Comparison of ENCODE assay signal across 1 cellular context in the genomic region with DNA sequence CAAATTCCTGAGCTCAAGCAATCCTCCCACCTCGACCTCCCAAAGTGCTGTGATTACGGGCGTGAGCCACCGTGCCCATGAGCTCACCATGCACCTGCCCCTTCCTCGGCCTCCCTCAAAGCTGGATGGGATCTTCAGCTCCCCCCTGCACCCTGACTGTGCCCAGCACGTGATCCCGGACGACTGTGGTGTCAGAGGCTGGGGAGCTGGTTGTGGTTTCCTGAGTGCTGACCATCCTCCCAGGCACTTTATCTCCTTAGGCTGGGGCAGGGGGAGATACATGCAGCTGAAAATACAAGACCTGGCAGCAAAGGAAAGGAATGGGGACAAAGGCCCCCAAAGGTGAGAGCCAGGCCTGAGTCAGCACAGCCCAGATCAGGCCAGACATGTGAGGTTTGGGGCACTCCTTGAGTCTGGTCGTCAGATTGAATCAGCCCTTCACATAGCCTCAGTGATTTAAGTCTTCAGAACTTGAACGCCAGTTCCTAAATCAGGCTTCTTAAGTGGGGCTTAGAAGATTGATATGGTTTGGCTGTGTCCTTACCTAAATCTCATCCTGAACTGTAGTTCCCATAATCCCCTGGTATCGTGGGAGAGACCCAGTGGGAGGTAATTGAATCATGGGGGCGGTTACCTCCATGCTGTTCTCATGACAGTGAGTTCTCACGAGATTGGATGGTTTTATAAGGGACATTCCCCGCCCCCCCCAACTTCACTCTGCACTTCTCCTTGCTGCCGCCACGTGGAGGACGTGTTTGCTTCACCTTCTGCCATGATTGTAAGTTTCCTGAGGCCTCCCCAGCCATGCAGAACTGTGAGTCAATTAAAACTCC.
A peak's percentile ranks its signal among the peaks of the same experiment; 100 is the strongest.
TF ChIP-seq lines count a peak whose summit lies in the region.

No MANE protein-coding gene starts in this region.

TF ChIP-seq in K562, 482 proteins besides CTCF, POLR2A, EP300 and RAD21 (continued from another document and continues in another):
- TF ChIP-seq, protein P1, sequence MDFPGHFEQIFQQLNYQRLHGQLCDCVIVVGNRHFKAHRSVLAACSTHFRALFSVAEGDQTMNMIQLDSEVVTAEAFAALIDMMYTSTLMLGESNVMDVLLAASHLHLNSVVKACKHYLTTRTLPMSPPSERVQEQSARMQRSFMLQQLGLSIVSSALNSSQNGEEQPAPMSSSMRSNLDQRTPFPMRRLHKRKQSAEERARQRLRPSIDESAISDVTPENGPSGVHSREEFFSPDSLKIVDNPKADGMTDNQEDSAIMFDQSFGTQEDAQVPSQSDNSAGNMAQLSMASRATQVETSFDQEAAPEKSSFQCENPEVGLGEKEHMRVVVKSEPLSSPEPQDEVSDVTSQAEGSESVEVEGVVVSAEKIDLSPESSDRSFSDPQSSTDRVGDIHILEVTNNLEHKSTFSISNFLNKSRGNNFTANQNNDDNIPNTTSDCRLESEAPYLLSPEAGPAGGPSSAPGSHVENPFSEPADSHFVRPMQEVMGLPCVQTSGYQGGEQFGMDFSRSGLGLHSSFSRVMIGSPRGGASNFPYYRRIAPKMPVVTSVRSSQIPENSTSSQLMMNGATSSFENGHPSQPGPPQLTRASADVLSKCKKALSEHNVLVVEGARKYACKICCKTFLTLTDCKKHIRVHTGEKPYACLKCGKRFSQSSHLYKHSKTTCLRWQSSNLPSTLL (IDR thresholded peaks at IDR 0.05): no peak
- TF ChIP-seq KLF16 (IDR thresholded peaks at IDR 0.05) (no peak), CAMTA2 (CRISPR knock-in tag; conservative IDR thresholded peaks at IDR 0.05) (no peak), BMI1 (IDR thresholded peaks at IDR 0.05; ENCODE audit: low read length) (no peak), CREB1 (IDR thresholded peaks at IDR 0.05) (no peak), CREB1 (CRISPR knock-in tag; IDR thresholded peaks at IDR 0.05) (peak; percentile 48; the same call in 1 of the 2 replicates), HMGN3 (IDR thresholded peaks at IDR 0.05; ENCODE audit: borderline replicate concordance, extremely low read depth, insufficient read length, low read depth, low read length) (no peak), TAF9B (IDR thresholded peaks at IDR 0.05; ENCODE audit: partially characterized antibody) (peak; percentile 56), NCOR1 (IDR thresholded peaks at IDR 0.05) (no peak), NFE2L1 (tag; IDR thresholded peaks at IDR 0.05; ENCODE audit: borderline replicate concordance, low read depth) (no peak), PTRF (tag; IDR thresholded peaks at IDR 0.05) (no peak), ZKSCAN1 (IDR thresholded peaks at IDR 0.05; ENCODE audit: low read depth, low read length) (no peak), L3MBTL2 (IDR thresholded peaks at IDR 0.05) (peak; percentile 84), MBD2 (IDR thresholded peaks at IDR 0.05; ENCODE audit: borderline replicate concordance, low read depth) (no peak), SLC30A9 (CRISPR knock-in tag; IDR thresholded peaks at IDR 0.05) (no peak), RBM15 (IDR thresholded peaks at IDR 0.05; ENCODE audit: insufficient read depth, low read length) (no peak), PCBP2 (IDR thresholded peaks at IDR 0.05; ENCODE audit: low read depth, low read length, poor library complexity, severe bottlenecking) (no peak)
- TF ChIP-seq, protein P2, sequence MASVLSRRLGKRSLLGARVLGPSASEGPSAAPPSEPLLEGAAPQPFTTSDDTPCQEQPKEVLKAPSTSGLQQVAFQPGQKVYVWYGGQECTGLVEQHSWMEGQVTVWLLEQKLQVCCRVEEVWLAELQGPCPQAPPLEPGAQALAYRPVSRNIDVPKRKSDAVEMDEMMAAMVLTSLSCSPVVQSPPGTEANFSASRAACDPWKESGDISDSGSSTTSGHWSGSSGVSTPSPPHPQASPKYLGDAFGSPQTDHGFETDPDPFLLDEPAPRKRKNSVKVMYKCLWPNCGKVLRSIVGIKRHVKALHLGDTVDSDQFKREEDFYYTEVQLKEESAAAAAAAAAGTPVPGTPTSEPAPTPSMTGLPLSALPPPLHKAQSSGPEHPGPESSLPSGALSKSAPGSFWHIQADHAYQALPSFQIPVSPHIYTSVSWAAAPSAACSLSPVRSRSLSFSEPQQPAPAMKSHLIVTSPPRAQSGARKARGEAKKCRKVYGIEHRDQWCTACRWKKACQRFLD (CRISPR knock-in tag; IDR thresholded peaks at IDR 0.05): no peak
- TF ChIP-seq, protein P3, sequence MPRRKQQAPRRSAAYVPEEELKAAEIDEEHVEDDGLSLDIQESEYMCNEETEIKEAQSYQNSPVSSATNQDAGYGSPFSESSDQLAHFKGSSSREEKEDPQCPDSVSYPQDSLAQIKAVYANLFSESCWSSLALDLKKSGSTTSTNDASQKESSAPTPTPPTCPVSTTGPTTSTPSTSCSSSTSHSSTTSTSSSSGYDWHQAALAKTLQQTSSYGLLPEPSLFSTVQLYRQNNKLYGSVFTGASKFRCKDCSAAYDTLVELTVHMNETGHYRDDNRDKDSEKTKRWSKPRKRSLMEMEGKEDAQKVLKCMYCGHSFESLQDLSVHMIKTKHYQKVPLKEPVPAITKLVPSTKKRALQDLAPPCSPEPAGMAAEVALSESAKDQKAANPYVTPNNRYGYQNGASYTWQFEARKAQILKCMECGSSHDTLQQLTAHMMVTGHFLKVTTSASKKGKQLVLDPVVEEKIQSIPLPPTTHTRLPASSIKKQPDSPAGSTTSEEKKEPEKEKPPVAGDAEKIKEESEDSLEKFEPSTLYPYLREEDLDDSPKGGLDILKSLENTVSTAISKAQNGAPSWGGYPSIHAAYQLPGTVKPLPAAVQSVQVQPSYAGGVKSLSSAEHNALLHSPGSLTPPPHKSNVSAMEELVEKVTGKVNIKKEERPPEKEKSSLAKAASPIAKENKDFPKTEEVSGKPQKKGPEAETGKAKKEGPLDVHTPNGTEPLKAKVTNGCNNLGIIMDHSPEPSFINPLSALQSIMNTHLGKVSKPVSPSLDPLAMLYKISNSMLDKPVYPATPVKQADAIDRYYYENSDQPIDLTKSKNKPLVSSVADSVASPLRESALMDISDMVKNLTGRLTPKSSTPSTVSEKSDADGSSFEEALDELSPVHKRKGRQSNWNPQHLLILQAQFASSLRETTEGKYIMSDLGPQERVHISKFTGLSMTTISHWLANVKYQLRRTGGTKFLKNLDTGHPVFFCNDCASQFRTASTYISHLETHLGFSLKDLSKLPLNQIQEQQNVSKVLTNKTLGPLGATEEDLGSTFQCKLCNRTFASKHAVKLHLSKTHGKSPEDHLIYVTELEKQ (CRISPR knock-in tag; IDR thresholded peaks at IDR 0.05): no peak
- TF ChIP-seq, protein P4, sequence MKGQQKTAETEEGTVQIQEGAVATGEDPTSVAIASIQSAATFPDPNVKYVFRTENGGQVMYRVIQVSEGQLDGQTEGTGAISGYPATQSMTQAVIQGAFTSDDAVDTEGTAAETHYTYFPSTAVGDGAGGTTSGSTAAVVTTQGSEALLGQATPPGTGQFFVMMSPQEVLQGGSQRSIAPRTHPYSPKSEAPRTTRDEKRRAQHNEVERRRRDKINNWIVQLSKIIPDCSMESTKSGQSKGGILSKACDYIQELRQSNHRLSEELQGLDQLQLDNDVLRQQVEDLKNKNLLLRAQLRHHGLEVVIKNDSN (CRISPR knock-in tag; IDR thresholded peaks at IDR 0.05): peak; percentile 80
- TF ChIP-seq, protein P5, sequence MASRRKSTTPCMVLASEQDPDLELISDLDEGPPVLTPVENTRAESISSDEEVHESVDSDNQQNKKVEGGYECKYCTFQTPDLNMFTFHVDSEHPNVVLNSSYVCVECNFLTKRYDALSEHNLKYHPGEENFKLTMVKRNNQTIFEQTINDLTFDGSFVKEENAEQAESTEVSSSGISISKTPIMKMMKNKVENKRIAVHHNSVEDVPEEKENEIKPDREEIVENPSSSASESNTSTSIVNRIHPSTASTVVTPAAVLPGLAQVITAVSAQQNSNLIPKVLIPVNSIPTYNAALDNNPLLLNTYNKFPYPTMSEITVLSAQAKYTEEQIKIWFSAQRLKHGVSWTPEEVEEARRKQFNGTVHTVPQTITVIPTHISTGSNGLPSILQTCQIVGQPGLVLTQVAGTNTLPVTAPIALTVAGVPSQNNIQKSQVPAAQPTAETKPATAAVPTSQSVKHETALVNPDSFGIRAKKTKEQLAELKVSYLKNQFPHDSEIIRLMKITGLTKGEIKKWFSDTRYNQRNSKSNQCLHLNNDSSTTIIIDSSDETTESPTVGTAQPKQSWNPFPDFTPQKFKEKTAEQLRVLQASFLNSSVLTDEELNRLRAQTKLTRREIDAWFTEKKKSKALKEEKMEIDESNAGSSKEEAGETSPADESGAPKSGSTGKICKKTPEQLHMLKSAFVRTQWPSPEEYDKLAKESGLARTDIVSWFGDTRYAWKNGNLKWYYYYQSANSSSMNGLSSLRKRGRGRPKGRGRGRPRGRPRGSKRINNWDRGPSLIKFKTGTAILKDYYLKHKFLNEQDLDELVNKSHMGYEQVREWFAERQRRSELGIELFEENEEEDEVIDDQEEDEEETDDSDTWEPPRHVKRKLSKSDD (conservative IDR thresholded peaks at IDR 0.05; ENCODE audit: low read length): no peak
- TF ChIP-seq, protein P6, sequence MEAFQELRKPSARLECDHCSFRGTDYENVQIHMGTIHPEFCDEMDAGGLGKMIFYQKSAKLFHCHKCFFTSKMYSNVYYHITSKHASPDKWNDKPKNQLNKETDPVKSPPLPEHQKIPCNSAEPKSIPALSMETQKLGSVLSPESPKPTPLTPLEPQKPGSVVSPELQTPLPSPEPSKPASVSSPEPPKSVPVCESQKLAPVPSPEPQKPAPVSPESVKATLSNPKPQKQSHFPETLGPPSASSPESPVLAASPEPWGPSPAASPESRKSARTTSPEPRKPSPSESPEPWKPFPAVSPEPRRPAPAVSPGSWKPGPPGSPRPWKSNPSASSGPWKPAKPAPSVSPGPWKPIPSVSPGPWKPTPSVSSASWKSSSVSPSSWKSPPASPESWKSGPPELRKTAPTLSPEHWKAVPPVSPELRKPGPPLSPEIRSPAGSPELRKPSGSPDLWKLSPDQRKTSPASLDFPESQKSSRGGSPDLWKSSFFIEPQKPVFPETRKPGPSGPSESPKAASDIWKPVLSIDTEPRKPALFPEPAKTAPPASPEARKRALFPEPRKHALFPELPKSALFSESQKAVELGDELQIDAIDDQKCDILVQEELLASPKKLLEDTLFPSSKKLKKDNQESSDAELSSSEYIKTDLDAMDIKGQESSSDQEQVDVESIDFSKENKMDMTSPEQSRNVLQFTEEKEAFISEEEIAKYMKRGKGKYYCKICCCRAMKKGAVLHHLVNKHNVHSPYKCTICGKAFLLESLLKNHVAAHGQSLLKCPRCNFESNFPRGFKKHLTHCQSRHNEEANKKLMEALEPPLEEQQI (IDR thresholded peaks at IDR 0.05): no peak
- TF ChIP-seq, protein P7, sequence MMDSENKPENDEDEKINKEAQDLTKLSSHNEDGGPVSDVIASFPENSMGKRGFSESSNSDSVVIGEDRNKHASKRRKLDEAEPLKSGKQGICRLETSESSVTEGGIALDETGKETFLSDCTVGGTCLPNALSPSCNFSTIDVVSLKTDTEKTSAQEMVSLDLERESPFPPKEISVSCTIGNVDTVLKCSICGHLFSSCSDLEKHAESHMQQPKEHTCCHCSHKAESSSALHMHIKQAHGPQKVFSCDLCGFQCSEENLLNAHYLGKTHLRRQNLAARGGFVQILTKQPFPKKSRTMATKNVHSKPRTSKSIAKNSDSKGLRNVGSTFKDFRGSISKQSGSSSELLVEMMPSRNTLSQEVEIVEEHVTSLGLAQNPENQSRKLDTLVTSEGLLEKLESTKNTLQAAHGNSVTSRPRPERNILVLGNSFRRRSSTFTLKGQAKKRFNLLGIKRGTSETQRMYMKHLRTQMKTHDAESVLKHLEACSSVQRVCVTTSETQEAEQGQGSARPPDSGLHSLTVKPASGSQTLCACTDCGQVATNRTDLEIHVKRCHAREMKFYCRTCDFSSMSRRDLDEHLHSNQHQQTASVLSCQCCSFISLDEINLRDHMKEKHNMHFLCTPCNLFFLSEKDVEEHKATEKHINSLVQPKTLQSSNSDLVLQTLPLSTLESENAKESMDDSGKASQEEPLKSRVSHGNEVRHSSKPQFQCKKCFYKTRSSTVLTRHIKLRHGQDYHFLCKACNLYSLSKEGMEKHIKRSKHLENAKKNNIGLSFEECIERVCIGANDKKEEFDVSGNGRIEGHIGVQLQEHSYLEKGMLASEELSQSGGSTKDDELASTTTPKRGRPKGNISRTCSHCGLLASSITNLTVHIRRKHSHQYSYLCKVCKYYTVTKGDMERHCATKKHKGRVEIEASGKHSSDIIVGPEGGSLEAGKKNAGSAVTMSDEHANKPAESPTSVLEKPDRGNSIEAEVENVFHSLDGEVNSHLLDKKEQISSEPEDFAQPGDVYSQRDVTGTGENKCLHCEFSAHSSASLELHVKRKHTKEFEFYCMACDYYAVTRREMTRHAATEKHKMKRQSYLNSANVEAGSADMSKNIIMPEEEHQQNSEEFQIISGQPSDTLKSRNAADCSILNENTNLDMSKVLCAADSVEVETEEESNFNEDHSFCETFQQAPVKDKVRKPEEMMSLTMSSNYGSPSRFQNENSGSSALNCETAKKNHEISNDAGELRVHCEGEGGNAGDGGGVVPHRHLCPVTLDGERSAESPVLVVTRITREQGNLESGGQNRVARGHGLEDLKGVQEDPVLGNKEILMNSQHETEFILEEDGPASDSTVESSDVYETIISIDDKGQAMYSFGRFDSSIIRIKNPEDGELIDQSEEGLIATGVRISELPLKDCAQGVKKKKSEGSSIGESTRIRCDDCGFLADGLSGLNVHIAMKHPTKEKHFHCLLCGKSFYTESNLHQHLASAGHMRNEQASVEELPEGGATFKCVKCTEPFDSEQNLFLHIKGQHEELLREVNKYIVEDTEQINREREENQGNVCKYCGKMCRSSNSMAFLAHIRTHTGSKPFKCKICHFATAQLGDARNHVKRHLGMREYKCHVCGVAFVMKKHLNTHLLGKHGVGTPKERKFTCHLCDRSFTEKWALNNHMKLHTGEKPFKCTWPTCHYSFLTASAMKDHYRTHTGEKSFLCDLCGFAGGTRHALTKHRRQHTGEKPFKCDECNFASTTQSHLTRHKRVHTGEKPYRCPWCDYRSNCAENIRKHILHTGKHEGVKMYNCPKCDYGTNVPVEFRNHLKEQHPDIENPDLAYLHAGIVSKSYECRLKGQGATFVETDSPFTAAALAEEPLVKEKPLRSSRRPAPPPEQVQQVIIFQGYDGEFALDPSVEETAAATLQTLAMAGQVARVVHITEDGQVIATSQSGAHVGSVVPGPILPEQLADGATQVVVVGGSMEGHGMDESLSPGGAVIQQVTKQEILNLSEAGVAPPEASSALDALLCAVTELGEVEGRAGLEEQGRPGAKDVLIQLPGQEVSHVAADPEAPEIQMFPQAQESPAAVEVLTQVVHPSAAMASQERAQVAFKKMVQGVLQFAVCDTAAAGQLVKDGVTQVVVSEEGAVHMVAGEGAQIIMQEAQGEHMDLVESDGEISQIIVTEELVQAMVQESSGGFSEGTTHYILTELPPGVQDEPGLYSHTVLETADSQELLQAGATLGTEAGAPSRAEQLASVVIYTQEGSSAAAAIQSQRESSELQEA (IDR thresholded peaks at IDR 0.05; ENCODE audit: low read depth): no peak
- TF ChIP-seq, protein P8, sequence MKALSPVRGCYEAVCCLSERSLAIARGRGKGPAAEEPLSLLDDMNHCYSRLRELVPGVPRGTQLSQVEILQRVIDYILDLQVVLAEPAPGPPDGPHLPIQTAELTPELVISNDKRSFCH (CRISPR knock-in tag; IDR thresholded peaks at IDR 0.05): no peak
- TF ChIP-seq, protein P8 (tag; IDR thresholded peaks at IDR 0.05): no peak
